Comparison of ENCODE assay signal across 36 cellular contexts in the genomic region with DNA sequence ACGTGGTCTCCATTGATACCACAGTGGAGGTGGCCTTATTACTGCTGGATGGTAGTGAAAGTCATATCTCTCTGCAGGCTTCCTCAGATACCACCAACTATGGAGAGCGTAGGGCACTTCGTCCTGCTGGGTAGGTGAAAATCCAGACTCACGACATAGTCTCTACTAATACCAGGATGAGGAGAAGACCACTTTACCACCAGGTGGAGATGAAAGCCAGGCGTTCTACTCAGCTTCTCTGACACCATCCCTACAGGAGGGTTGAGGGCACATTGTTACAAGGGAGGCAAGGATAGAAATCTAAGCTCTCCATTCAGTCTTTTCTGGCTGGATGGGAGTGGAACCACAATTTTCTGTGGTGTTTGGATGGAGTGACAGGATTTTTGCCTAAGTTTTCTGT. TPM values are rescaled to one million over a fixed set of nuclear protein-coding genes. Genes with fewer than 3 reads are reported as not detected.
"Had no signal": no experiment of that assay in that cellular context is flagged by ENCODE, and none has a peak within 500 bp of the region (broad histone marks: within the 10 kb centered on the region; RNA-seq: fewer than 3 reads in every experiment).

No MANE protein-coding gene starts in this region.

- H3K36me3 ChIP-seq: adrenal gland, MG63, SJCRH30, WERI-Rb-1 had no signal

- H3K4me3 ChIP-seq: adrenal gland, MG63, SJCRH30, SK-N-MC had no signal

- H3K27ac Mint-ChIP-seq: activated CD4-positive, alpha-beta memory T cell treated with anti-CD3 and anti-CD28 coated beads for 36 hours; activated CD4-positive, alpha-beta T cell treated with anti-CD3 and anti-CD28 coated beads for 36 hours; activated naive CD4-positive, alpha-beta T cell treated with anti-CD3 and anti-CD28 coated beads for 36 hours; activated naive CD4-positive, alpha-beta T cell treated with anti-CD3 and anti-CD28 coated beads, Interleukin-2, amount 50 U/mL, for 72 hours; activated T-helper 1 cell treated with anti-CD3 and anti-CD28 coated beads, Interleukin-12 subunit alpha, Interleukin-12 subunit beta, Interleukin-2, Interleukin-4 antibody, amounts not matched to agents 30 ng/mL and 10 ng/mL and 1 ng/mL, durations not matched to agents 14 hours and 24 hours and 36 hours; brain had no signal

- H3K9me3 Mint-ChIP-seq: activated naive CD4-positive, alpha-beta T cell treated with anti-CD3 and anti-CD28 coated beads, Interleukin-2, amount 50 U/mL, for 72 hours; activated T-helper 1 cell treated with anti-CD3 and anti-CD28 coated beads, Interleukin-12 subunit alpha, Interleukin-12 subunit beta, Interleukin-2, Interleukin-4 antibody, amounts not matched to agents 30 ng/mL and 10 ng/mL and 1 ng/mL, durations not matched to agents 14 hours and 24 hours and 36 hours had no signal

- H3K4me1 Mint-ChIP-seq: activated CD4-positive, alpha-beta T cell treated with anti-CD3 and anti-CD28 coated beads for 36 hours; brain had no signal

- DNase-seq: activated CD4-positive, alpha-beta memory T cell treated with anti-CD3 and anti-CD28 coated beads for 36 hours; activated CD4-positive, alpha-beta T cell treated with anti-CD3 and anti-CD28 coated beads for 36 hours; activated CD4-positive, alpha-beta T cell treated with anti-CD3 and anti-CD28 coated beads, Interleukin-2, amount 50 U/mL, for 1 hour; activated CD8-positive, alpha-beta memory T cell treated with anti-CD3 and anti-CD28 coated beads, Interleukin-2, amount 50 U/mL, for 4 hours; activated gamma-delta T cell treated with Interleukin-2 at 50 U/mL for 16 hours; activated naive CD4-positive, alpha-beta T cell treated with anti-CD3 and anti-CD28 coated beads for 36 hours; activated T-cell treated with anti-CD3 and anti-CD28 coated beads for 4 hours; activated T-cell treated with anti-CD3 and anti-CD28 coated beads, Interleukin-2, amount 50 U/mL, for 4 hours; adrenal gland; central memory CD4-positive, alpha-beta T cell; Kasumi-1; KG1; MG63; NCI-H1048; NCI-H1105 treated with DMSO at 0.1 percent for 48 hours; NCI-H1436; NCI-H1694; NCI-H1930; NCI-H2081 treated with DMSO at 0.1 percent for 48 hours; NCI-H226; NCI-H446 treated with DMSO at 0.1 percent for 48 hours; NCI-H524; NCI-H69; NCI-H82; SHP77; SJCRH30; T1000; WERI-Rb-1 had no signal

- H3K4me3 Mint-ChIP-seq: activated CD4-positive, alpha-beta memory T cell treated with anti-CD3 and anti-CD28 coated beads for 36 hours; activated CD4-positive, alpha-beta T cell treated with anti-CD3 and anti-CD28 coated beads for 36 hours; activated naive CD4-positive, alpha-beta T cell treated with anti-CD3 and anti-CD28 coated beads for 36 hours; activated T-cell treated with anti-CD3 and anti-CD28 coated beads, Interleukin-2, amount 50 U/mL, for 4 hours; activated T-helper 1 cell treated with anti-CD3 and anti-CD28 coated beads, Interleukin-12 subunit alpha, Interleukin-12 subunit beta, Interleukin-2, Interleukin-4 antibody, amounts not matched to agents 30 ng/mL and 10 ng/mL and 1 ng/mL, durations not matched to agents 14 hours and 24 hours and 36 hours; brain had no signal

- H3K27me3 ChIP-seq: adrenal gland, MG63, SJCRH30 had no signal

- H3K36me3 Mint-ChIP-seq: activated naive CD4-positive, alpha-beta T cell treated with anti-CD3 and anti-CD28 coated beads, Interleukin-2, amount 50 U/mL, for 72 hours had no signal

- H3K4me1 ChIP-seq: adrenal gland, SJCRH30 had no signal

- ATAC-seq: activated CD4-positive, alpha-beta T cell treated with anti-CD3 and anti-CD28 coated beads for 36 hours; activated naive CD4-positive, alpha-beta T cell treated with anti-CD3 and anti-CD28 coated beads, Interleukin-2, amount 50 U/mL, for 72 hours; activated T-cell treated with anti-CD3 and anti-CD28 coated beads, Interleukin-2, amount 50 U/mL, for 4 hours had no signal

- H3K9me3 ChIP-seq: adrenal gland, MG63, SJCRH30 had no signal

- H3K27me3 Mint-ChIP-seq: activated CD4-positive, alpha-beta memory T cell treated with anti-CD3 and anti-CD28 coated beads for 36 hours; activated CD4-positive, alpha-beta T cell treated with anti-CD3 and anti-CD28 coated beads for 36 hours; brain had no signal

- H3K27ac ChIP-seq: adrenal gland, SJCRH30, SK-N-MC, WERI-Rb-1 had no signal

RNA-seq across cellular contexts. Expression of a gene that starts 13.2 kb away (rescaled TPM):
- total RNA-seq: activated CD4-positive, alpha-beta memory T cell treated with anti-CD3 and anti-CD28 coated beads for 36 hours; activated CD4-positive, alpha-beta T cell treated with anti-CD3 and anti-CD28 coated beads for 36 hours; activated naive CD4-positive, alpha-beta T cell treated with anti-CD3 and anti-CD28 coated beads for 36 hours; activated naive CD4-positive, alpha-beta T cell treated with anti-CD3 and anti-CD28 coated beads, Interleukin-2, amount 50 U/mL, for 72 hours; activated T-cell treated with anti-CD3 and anti-CD28 coated beads, Interleukin-2, amount 50 U/mL, for 4 hours; activated T-helper 1 cell treated with anti-CD3 and anti-CD28 coated beads, Interleukin-12 subunit alpha, Interleukin-12 subunit beta, Interleukin-2, Interleukin-4 antibody, amounts not matched to agents 30 ng/mL and 10 ng/mL and 1 ng/mL, durations not matched to agents 14 hours and 24 hours and 36 hours; bronchial epithelial cell; RPMI7951; SJCRH30; T-helper 1 cell treated with Interleukin-12 subunit alpha and Interleukin-12 subunit beta and Interleukin-4 antibody, amounts not matched to agents 30 ng/mL and 1 ng/mL, for 36 hours; T-helper 2 cell treated with Interferon-gamma antibody and Interleukin-4, amounts not matched to agents 100 ng/mL and 5 ng/mL, for 36 hours had no signal
